In the genomic region with DNA sequence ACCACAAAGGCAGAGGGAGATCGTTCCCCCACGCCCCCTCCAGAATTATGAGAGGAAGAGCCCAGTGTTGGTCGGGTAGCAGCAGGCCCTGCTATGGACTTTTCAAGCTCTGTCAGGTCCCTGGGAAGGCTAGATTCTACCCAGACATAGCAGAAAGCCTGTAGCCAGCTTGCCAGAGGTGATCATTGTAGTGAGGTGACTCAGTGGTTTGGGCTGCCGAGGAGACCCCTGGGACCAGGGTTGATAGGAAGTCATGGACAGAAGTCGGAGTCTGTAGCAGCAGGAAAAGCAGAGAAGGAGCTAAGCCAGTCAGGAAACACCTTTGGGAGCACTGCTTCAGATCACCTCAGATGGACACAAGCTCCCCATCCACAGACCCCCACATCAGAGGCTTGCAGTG, we compare ENCODE assay signal across 27 cellular contexts.
DNase-seq lines count a peak whose midpoint lies in the region; ATAC-seq and TF ChIP-seq lines count a peak whose summit lies in the region.
"Had no signal": no experiment of that assay in that cellular context is flagged by ENCODE, and none has a peak within 500 bp of the region (broad histone marks: within the 10 kb centered on the region; RNA-seq: fewer than 3 reads in every experiment).

No MANE protein-coding gene starts in this region.

- no peak overlapping the region for H3K4me3 Mint-ChIP-seq in stimulated activated naive CD8-positive, alpha-beta T cell treated with anti-CD3 and anti-CD28 coated beads, Interleukin-15, Interleukin-2, amounts not matched to agents 100 ng/mL and 50 ng/mL, for 24 hours
- H3K4me3 Mint-ChIP-seq in stimulated activated naive CD8-positive, alpha-beta T cell treated with anti-CD3 and anti-CD28 coated beads, Interleukin-15, amount 100 ng/mL, for 72 hours, result no peak overlapping the region
- peak overlapping the region; percentile 88 for H3K4me3 Mint-ChIP-seq in activated T-helper 17 cell treated with anti-CD3 and anti-CD28 coated beads, Interleukin-2, amount 50 U/mL, for 72 hours
- H3K4me3 Mint-ChIP-seq: CD14-positive monocyte, IgD-negative memory B cell, memory B cell had no signal

- no peak for TF ChIP-seq CTCF in lung (IDR thresholded peaks at IDR 0.05; ENCODE audit: control extremely low read depth, extremely low read depth)

- H3K9me3 Mint-ChIP-seq in stimulated activated naive CD8-positive, alpha-beta T cell treated with anti-CD3 and anti-CD28 coated beads, Interleukin-15, Interleukin-2, amounts not matched to agents 100 ng/mL and 50 ng/mL, for 24 hours, result no peaks in the 10 kb centered on the region
- peaks cover 6 to 7% of the 10 kb centered on the region in 2 donors for H3K9me3 Mint-ChIP-seq in stimulated activated naive CD8-positive, alpha-beta T cell treated with anti-CD3 and anti-CD28 coated beads, Interleukin-15, amount 100 ng/mL, for 72 hours
- H3K9me3 Mint-ChIP-seq in activated T-helper 17 cell treated with anti-CD3 and anti-CD28 coated beads, Interleukin-2, amount 50 U/mL, for 72 hours, result no peaks in the 10 kb centered on the region
- H3K9me3 Mint-ChIP-seq: IgD-negative memory B cell, memory B cell had no signal

- whole genome bisulfite sequencing in lung, 2 donors, result 79 to 84% methylated on average over 5 of the region's 5 CpGs

- peak overlapping the region; percentile 16 to 99 for H3K27ac ChIP-seq in lung (ENCODE audit: low read depth in 1 of 2, low read length in 1 of 2)
- H3K27ac ChIP-seq: breast epithelium, coronary artery, gastroesophageal sphincter, pancreas, transverse colon had no signal

- H3K27ac Mint-ChIP-seq in stimulated activated naive CD8-positive, alpha-beta T cell treated with anti-CD3 and anti-CD28 coated beads, Interleukin-15, Interleukin-2, amounts not matched to agents 100 ng/mL and 50 ng/mL, for 24 hours, result peak overlapping the region; percentile 54
- H3K27ac Mint-ChIP-seq in stimulated activated naive CD8-positive, alpha-beta T cell treated with anti-CD3 and anti-CD28 coated beads, Interleukin-15, amount 100 ng/mL, for 72 hours, result peak overlapping the region in 1 of 2 donors; percentile 81
- H3K27ac Mint-ChIP-seq in activated T-helper 17 cell treated with anti-CD3 and anti-CD28 coated beads, Interleukin-2, amount 50 U/mL, for 72 hours, result peak overlapping the region; percentile 67
- H3K27ac Mint-ChIP-seq: memory B cell had no signal

- H3K36me3 ChIP-seq in lung (ENCODE audit: control insufficient read depth in 2 of 2, insufficient read depth in 2 of 2, low read length in 2 of 2), result no peaks in the 10 kb centered on the region
- H3K36me3 ChIP-seq: breast epithelium, gastroesophageal sphincter, MG63, pancreas, transverse colon had no signal

- peaks cover 3% of the 10 kb centered on the region for H3K27me3 Mint-ChIP-seq in stimulated activated naive CD8-positive, alpha-beta T cell treated with anti-CD3 and anti-CD28 coated beads, Interleukin-15, Interleukin-2, amounts not matched to agents 100 ng/mL and 50 ng/mL, for 24 hours
- peaks cover 6% of the 10 kb centered on the region for H3K27me3 Mint-ChIP-seq in stimulated activated naive CD8-positive, alpha-beta T cell treated with anti-CD3 and anti-CD28 coated beads, Interleukin-15, amount 100 ng/mL, for 72 hours
- H3K27me3 Mint-ChIP-seq in activated T-helper 17 cell treated with anti-CD3 and anti-CD28 coated beads, Interleukin-2, amount 50 U/mL, for 72 hours, result no peaks in the 10 kb centered on the region
- H3K27me3 Mint-ChIP-seq: IgD-negative memory B cell had no signal

- H3K4me3 ChIP-seq in lung, result no peak overlapping the region
- H3K4me3 ChIP-seq: breast epithelium, coronary artery, gastroesophageal sphincter, MG63, pancreas, transverse colon had no signal

- no peak for DNase-seq in stimulated activated naive CD8-positive, alpha-beta T cell treated with anti-CD3 and anti-CD28 coated beads, Interleukin-15, amount 100 ng/mL, for 72 hours
- DNase-seq in lung (ENCODE audit: low spot score) (no peak), NCI-H748 treated with DMSO at 0.1 percent for 48 hours (lab: John Stamatoyannopoulos, UW) (no peak), DMS79 treated with DMSO at 0.1 percent for 48 hours (lab: John Stamatoyannopoulos, UW) (no peak), NCI-H2227 (lab: John Stamatoyannopoulos, UW; ENCODE audit: unreplicated experiment) (no peak)
- DNase-seq: activated gamma-delta T cell treated with Interleukin-2 at 50 U/mL for 16 hours; activated T-cell treated with anti-CD3 and anti-CD28 coated beads for 4 hours; DMS 273 treated with DMSO at 0.1 percent for 48 hours; MG63; NCI-H1417; NCI-H2081 treated with DMSO at 0.1 percent for 48 hours; NCI-H446; pancreas; stimulated activated CD4-positive, alpha-beta T cell treated with anti-CD3 and anti-CD28 coated beads, Interleukin-12 subunit alpha, Interleukin-12 subunit beta, amount 100 ng/mL, for 4 hours; stimulated activated CD4-positive, alpha-beta T cell treated with anti-CD3 and anti-CD28 coated beads, Interleukin-4, amount 100 ng/mL, for 24 hours; stimulated activated naive CD4-positive, alpha-beta T cell; T1000; transverse colon had no signal

- peaks cover 6 to 7% of the 10 kb centered on the region in 2 donors for H3K4me1 ChIP-seq in lung (ENCODE audit: control insufficient read depth in 2 of 2, insufficient read depth in 2 of 2, low read length in 2 of 2)

- no peaks in the 10 kb centered on the region for H3K36me3 Mint-ChIP-seq in stimulated activated naive CD8-positive, alpha-beta T cell treated with anti-CD3 and anti-CD28 coated beads, Interleukin-15, Interleukin-2, amounts not matched to agents 100 ng/mL and 50 ng/mL, for 24 hours (ENCODE audit: low read depth)
- peaks cover 23% of the 10 kb centered on the region for H3K36me3 Mint-ChIP-seq in activated T-helper 17 cell treated with anti-CD3 and anti-CD28 coated beads, Interleukin-2, amount 50 U/mL, for 72 hours (ENCODE audit: low read depth)
- H3K36me3 Mint-ChIP-seq: CD14-positive monocyte had no signal

- H3K9me3 ChIP-seq in lung (ENCODE audit: control insufficient read depth in 2 of 2, insufficient read depth in 1 of 2, low read length in 1 of 2), result no peaks in the 10 kb centered on the region
- H3K9me3 ChIP-seq: breast epithelium, gastroesophageal sphincter, MG63, pancreas, transverse colon had no signal

- H3K4me1 Mint-ChIP-seq in stimulated activated naive CD8-positive, alpha-beta T cell treated with anti-CD3 and anti-CD28 coated beads, Interleukin-15, Interleukin-2, amounts not matched to agents 100 ng/mL and 50 ng/mL, for 24 hours (ENCODE audit: low read depth), result peaks cover 56% of the 10 kb centered on the region
- peaks cover 68% of the 10 kb centered on the region for H3K4me1 Mint-ChIP-seq in stimulated activated naive CD8-positive, alpha-beta T cell treated with anti-CD3 and anti-CD28 coated beads, Interleukin-15, amount 100 ng/mL, for 72 hours
- peaks cover 53% of the 10 kb centered on the region for H3K4me1 Mint-ChIP-seq in activated T-helper 17 cell treated with anti-CD3 and anti-CD28 coated beads, Interleukin-2, amount 50 U/mL, for 72 hours

- ATAC-seq in stimulated activated naive CD8-positive, alpha-beta T cell treated with anti-CD3 and anti-CD28 coated beads, Interleukin-15, amount 100 ng/mL, for 72 hours, result no peak
- ATAC-seq in activated T-helper 17 cell treated with anti-CD3 and anti-CD28 coated beads, Interleukin-2, amount 50 U/mL, for 72 hours (replicated peaks), result no peak
- no peak for ATAC-seq in lung (ENCODE audit: insufficient read depth, low FRiP score)
- ATAC-seq in HG03175 (IDR thresholded peaks at IDR 0.05; ENCODE audit: unreplicated experiment), result no peak
- ATAC-seq: gastroesophageal sphincter, pancreas had no signal

- no peaks in the 10 kb centered on the region for H3K27me3 ChIP-seq in lung (ENCODE audit: control insufficient read depth, insufficient read depth)
- H3K27me3 ChIP-seq: breast epithelium, gastroesophageal sphincter, MG63, pancreas, transverse colon had no signal
